ENCODE assay signal across 13 cellular contexts in the genomic region with DNA sequence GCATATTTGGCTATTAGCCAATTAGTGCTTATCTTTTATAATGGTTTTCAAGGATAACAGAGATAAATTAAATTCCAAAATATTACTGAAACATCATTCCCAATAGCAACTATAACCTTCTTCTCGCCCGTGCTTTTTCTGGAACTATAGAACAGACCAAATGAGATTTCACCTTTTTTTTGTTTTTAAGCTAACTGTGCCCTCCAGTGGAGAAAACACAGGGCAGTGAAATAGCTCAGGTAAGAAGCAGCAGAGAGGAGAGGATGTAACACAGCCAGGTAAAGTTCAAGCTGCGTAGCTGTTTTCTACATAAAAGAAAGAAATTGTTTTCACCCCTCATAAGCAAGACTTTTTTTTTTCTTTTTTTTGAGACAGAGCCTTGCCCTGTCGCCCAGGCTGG. TPM values are rescaled to one million over a fixed set of nuclear protein-coding genes. Genes with fewer than 3 reads are reported as not detected.
DNase-seq lines count a peak whose midpoint lies in the region; ATAC-seq and TF ChIP-seq lines count a peak whose summit lies in the region.
"Had no signal": no experiment of that assay in that cellular context is flagged by ENCODE, and none has a peak within 500 bp of the region (broad histone marks: within the 10 kb centered on the region; RNA-seq: fewer than 3 reads in every experiment).

No MANE protein-coding gene starts in this region.

- no peaks in the 10 kb centered on the region for H3K36me3 ChIP-seq in breast epithelium
- H3K36me3 ChIP-seq in esophagus muscularis mucosa: no peaks in the 10 kb centered on the region
- H3K36me3 ChIP-seq in tibial artery: no peaks in the 10 kb centered on the region

- H3K9me3 ChIP-seq in breast epithelium (no peaks in the 10 kb centered on the region), esophagus muscularis mucosa (no peaks in the 10 kb centered on the region), tibial artery (no peaks in the 10 kb centered on the region)

- H3K27ac ChIP-seq in breast epithelium: no peak overlapping the region
- H3K27ac ChIP-seq in esophagus muscularis mucosa (replicated peaks in 1 of 4): no peak overlapping the region
- H3K27ac ChIP-seq in tibial artery: no peak overlapping the region

- H3K4me3 ChIP-seq in breast epithelium: no peak overlapping the region
- H3K4me3 ChIP-seq in esophagus muscularis mucosa: no peak overlapping the region
- H3K4me3 ChIP-seq in tibial artery: no peak overlapping the region

- no TSS peak for BruUV-seq in MCF 10A (replicated peaks; lab: Mats Ljungman, UMichigan)

- DNase-seq in MCF 10A (ENCODE audit: unreplicated experiment): peak; percentile 14
- DNase-seq in breast epithelium (ENCODE audit: low spot score in 2 of 2): no peak
- peak; percentile 5 for DNase-seq in RPMI8226
- DNase-seq in esophagus muscularis mucosa (ENCODE audit: extremely low spot score): no peak
- DNase-seq in tibial artery: no peak
- no peak for DNase-seq in RKO (ENCODE audit: low spot score)
- no peak for DNase-seq in ecto neural progenitor cell (ENCODE audit: low spot score)
- DNase-seq: activated naive CD8-positive, alpha-beta T cell treated with anti-CD3 and anti-CD28 coated beads for 36 hours; NCI-H524 treated with DMSO at 0.1 percent for 48 hours had no signal

- intact Hi-C loops in MCF 10A (cut with micrococcal nuclease) (loop anchor here (5.0 kb wide), 1 partner anchor 206 kb away; no protein-coding TSS in a partner anchor), breast epithelium (cut with DNase I; ENCODE audit: low total_unique reads) (no loop called here), esophagus muscularis mucosa (cut with DNase I) (no loop called here), tibial artery (cut with DNase I; ENCODE audit: low total_unique reads) (no loop called here)

- peaks cover 10% of the 10 kb centered on the region for H3K9me3 Mint-ChIP-seq in MCF 10A (ENCODE audit: unreplicated experiment)
- H3K9me3 Mint-ChIP-seq: natural killer cell treated with Interleukin-12 subunit alpha and Interleukin-12 subunit beta and Interleukin-15 and Interleukin-18, amount 100 ng/mL, for 72 hours; stimulated activated effector memory CD8-positive, alpha-beta T cell treated with anti-CD3 and anti-CD28 coated beads, Interleukin-12 subunit alpha, Interleukin-12 subunit beta, amount 100 ng/mL, for 72 hours had no signal

- TF ChIP-seq CTCF in MCF 10A (IDR thresholded peaks at IDR 0.05; ENCODE audit: unreplicated experiment) (peak; percentile 36), breast epithelium (IDR thresholded peaks at IDR 0.05) (no peak), esophagus muscularis mucosa (IDR thresholded peaks at IDR 0.05) (peak in 2 of 3 experiments; percentile 10 to 27), tibial artery (IDR thresholded peaks at IDR 0.05) (peak; percentile 31 to 32)

- WGBS in esophagus muscularis mucosa: 70% methylated on average over 4 of the region's 4 CpGs

- H3K4me1 ChIP-seq in breast epithelium: no peaks in the 10 kb centered on the region
- H3K4me1 ChIP-seq in esophagus muscularis mucosa: peaks cover 0 to 9% (median 3%) of the 10 kb centered on the region in 4 donors
- H3K4me1 ChIP-seq in tibial artery: no peaks in the 10 kb centered on the region

- H3K27me3 Mint-ChIP-seq in MCF 10A (ENCODE audit: insufficient read depth, unreplicated experiment): no peaks in the 10 kb centered on the region
- H3K27me3 Mint-ChIP-seq: activated naive CD8-positive, alpha-beta T cell treated with anti-CD3 and anti-CD28 coated beads for 36 hours; natural killer cell treated with Interleukin-12 subunit alpha and Interleukin-12 subunit beta and Interleukin-15 and Interleukin-18, amount 100 ng/mL, for 72 hours had no signal

- no peak overlapping the region for H3K27ac Mint-ChIP-seq in MCF 10A (ENCODE audit: low read depth, unreplicated experiment)
- H3K27ac Mint-ChIP-seq: activated naive CD8-positive, alpha-beta T cell treated with anti-CD3 and anti-CD28 coated beads for 36 hours; natural killer cell treated with Interleukin-12 subunit alpha and Interleukin-12 subunit beta and Interleukin-15 and Interleukin-18, amount 100 ng/mL, for 72 hours; stimulated activated effector memory CD8-positive, alpha-beta T cell treated with anti-CD3 and anti-CD28 coated beads, Interleukin-12 subunit alpha, Interleukin-12 subunit beta, amount 100 ng/mL, for 72 hours; T-helper 1 cell treated with Interleukin-12 subunit alpha and Interleukin-12 subunit beta and Interleukin-4 antibody, amounts not matched to agents 30 μg/mL and 1 μg/mL, for 36 hours had no signal

- no peaks in the 10 kb centered on the region for H3K4me1 Mint-ChIP-seq in MCF 10A (ENCODE audit: insufficient read depth, unreplicated experiment)

- no peak for ATAC-seq in GM18519 (IDR thresholded peaks at IDR 0.05; ENCODE audit: low FRiP score, unreplicated experiment)
- ATAC-seq: natural killer cell treated with Interleukin-12 subunit alpha and Interleukin-12 subunit beta and Interleukin-15 and Interleukin-18, amount 100 ng/mL, for 72 hours; stimulated activated effector memory CD8-positive, alpha-beta T cell treated with anti-CD3 and anti-CD28 coated beads, Interleukin-12 subunit alpha, Interleukin-12 subunit beta, amount 100 ng/mL, for 72 hours had no signal

- POLR2A ChIA-PET in MCF 10A (lab: Yijun Ruan, JAX): interaction anchor here (0.7 to 1.3 kb wide), 3 partner anchors 10 to 38 kb away, joined by 3 to 4 read pairs (median 3); no protein-coding TSS in a partner anchor

- TF ChIP-seq POLR2A in breast epithelium (IDR thresholded peaks at IDR 0.05) (no peak), esophagus muscularis mucosa (IDR thresholded peaks at IDR 0.05; ENCODE audit: low read depth) (no peak)

- CTCF ChIA-PET in MCF 10A (lab: Yijun Ruan, JAX): interaction anchor here (0.7 to 2.0 kb wide), 11 partner anchors 10 to 566 kb away, joined by 3 to 11 read pairs (median 3); no protein-coding TSS in a partner anchor

- no peak for TF ChIP-seq EP300 in esophagus muscularis mucosa (IDR thresholded peaks at IDR 0.05)

- H3K4me3 Mint-ChIP-seq in MCF 10A (ENCODE audit: unreplicated experiment): no peak overlapping the region
- H3K4me3 Mint-ChIP-seq: activated naive CD8-positive, alpha-beta T cell treated with anti-CD3 and anti-CD28 coated beads for 36 hours; natural killer cell treated with Interleukin-12 subunit alpha and Interleukin-12 subunit beta and Interleukin-15 and Interleukin-18, amount 100 ng/mL, for 72 hours; stimulated activated effector memory CD8-positive, alpha-beta T cell treated with anti-CD3 and anti-CD28 coated beads, Interleukin-12 subunit alpha, Interleukin-12 subunit beta, amount 100 ng/mL, for 72 hours; T-helper 1 cell treated with Interleukin-12 subunit alpha and Interleukin-12 subunit beta and Interleukin-4 antibody, amounts not matched to agents 30 μg/mL and 1 μg/mL, for 36 hours had no signal

- no peaks in the 10 kb centered on the region for H3K27me3 ChIP-seq in breast epithelium
- H3K27me3 ChIP-seq in esophagus muscularis mucosa: no peaks in the 10 kb centered on the region
- H3K27me3 ChIP-seq in tibial artery: no peaks in the 10 kb centered on the region

- peaks cover 5% of the 10 kb centered on the region for H3K36me3 Mint-ChIP-seq in MCF 10A (ENCODE audit: insufficient read depth, unreplicated experiment)
- H3K36me3 Mint-ChIP-seq: stimulated activated effector memory CD8-positive, alpha-beta T cell treated with anti-CD3 and anti-CD28 coated beads, Interleukin-12 subunit alpha, Interleukin-12 subunit beta, amount 100 ng/mL, for 72 hours had no signal

RNA-seq across cellular contexts. Expression of a gene that starts 28.2 kb away (rescaled TPM):
- total RNA-seq in MCF 10A (2022): 110 and 117 TPM in 2 replicates
- 10 to 100 TPM; 36.1 to 48.9 (median 47.2) TPM for total RNA-seq in breast epithelium
- 10 to 100 TPM; 38.8 to 52.7 (median 41.8) TPM for total RNA-seq in esophagus muscularis mucosa

Comparison
In these comparisons a context has a peak if more than half of its experiments do, and no peak if none do; other contexts are left out.
1. DNase-seq: peak in MCF 10A (single experiment) and RPMI8226 (single experiment); none in breast epithelium (0 of 2), esophagus muscularis mucosa (single experiment), tibial artery (0 of 2), RKO (single experiment) and ecto neural progenitor cell (single experiment).
2. CTCF ChIP-seq: peak in MCF 10A (single experiment), esophagus muscularis mucosa (2 of 3) and tibial artery (2 of 2); none in breast epithelium (0 of 3).